Comparison of ENCODE assay signal across 8 cellular contexts in the genomic region with DNA sequence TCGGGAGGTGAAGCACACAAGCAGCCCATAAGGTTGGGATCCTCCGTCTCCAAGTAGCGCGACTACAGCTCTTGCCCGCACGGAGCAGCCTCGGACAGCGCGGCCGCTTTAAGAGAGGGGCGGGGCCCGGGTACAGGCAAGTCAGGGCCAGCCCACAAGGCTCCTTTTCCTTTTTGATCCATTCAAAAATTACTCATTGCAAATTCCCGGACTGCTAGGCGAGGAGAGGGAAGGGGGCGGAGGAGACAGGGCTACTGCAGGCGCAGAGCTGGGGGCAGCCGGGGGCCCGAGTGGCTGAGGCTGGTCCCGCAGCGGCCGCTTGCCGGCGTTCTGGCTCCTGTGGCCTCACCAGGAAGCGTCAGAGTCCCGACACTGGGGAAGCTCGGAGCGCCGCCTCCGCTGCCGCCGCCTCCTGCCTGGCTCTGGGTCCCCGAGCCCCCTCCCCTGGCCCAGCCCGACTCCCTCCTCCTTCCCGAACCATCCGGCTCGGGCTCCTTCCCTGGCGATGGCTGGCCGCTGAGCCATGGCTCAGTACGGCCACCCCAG. TPM values are rescaled to one million over a fixed set of nuclear protein-coding genes. Genes with fewer than 3 reads are reported as not detected.
DNase-seq lines count a peak whose midpoint lies in the region; ATAC-seq and TF ChIP-seq lines count a peak whose summit lies in the region.

A gene with protein sequence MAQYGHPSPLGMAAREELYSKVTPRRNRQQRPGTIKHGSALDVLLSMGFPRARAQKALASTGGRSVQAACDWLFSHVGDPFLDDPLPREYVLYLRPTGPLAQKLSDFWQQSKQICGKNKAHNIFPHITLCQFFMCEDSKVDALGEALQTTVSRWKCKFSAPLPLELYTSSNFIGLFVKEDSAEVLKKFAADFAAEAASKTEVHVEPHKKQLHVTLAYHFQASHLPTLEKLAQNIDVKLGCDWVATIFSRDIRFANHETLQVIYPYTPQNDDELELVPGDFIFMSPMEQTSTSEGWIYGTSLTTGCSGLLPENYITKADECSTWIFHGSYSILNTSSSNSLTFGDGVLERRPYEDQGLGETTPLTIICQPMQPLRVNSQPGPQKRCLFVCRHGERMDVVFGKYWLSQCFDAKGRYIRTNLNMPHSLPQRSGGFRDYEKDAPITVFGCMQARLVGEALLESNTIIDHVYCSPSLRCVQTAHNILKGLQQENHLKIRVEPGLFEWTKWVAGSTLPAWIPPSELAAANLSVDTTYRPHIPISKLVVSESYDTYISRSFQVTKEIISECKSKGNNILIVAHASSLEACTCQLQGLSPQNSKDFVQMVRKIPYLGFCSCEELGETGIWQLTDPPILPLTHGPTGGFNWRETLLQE (plus strand): TSS at position 196 of the 546 bp plus-strand sequence. CDS start 328 bp downstream, at position 524.

- peak within 1 kb of the TSS; percentile 85 for H3K4me3 ChIP-seq in adipocyte (ENCODE audit: low read length)
- H3K4me3 ChIP-seq in thyroid gland (replicated peaks in 1 of 3): peak within 1 kb of the TSS; percentile 64 to 88 (median 66)

- peak; percentile 33 for TF ChIP-seq CTCF in osteocyte (IDR thresholded peaks at IDR 0.05)
- peak in 2 of 6 experiments; percentile 12 to 14 for TF ChIP-seq CTCF in thyroid gland (IDR thresholded peaks at IDR 0.05)

- intact Hi-C loops in Right ventricle myocardium superior (cut with DNase I) (no loop called here), thyroid gland (cut with DNase I) (no loop called here)

- H3K27ac Mint-ChIP-seq in osteocyte (ENCODE audit: unreplicated experiment): peak within 1 kb of the TSS; percentile 95

- peak within 1 kb of the TSS; percentile 67 to 94 (median 87) for H3K27ac ChIP-seq in thyroid gland

- peak within 1 kb of the TSS; percentile 99 for H3K4me3 Mint-ChIP-seq in osteocyte (ENCODE audit: unreplicated experiment)

- H3K9me3 ChIP-seq in adipocyte (ENCODE audit: control insufficient read depth, low read length): no peaks in the 10 kb centered on the region
- H3K9me3 ChIP-seq in thyroid gland: no peaks in the 10 kb centered on the region

- no peaks in the 10 kb centered on the region for H3K9me3 Mint-ChIP-seq in osteocyte (ENCODE audit: unreplicated experiment)

- H3K4me1 ChIP-seq in adipocyte (ENCODE audit: control insufficient read depth, insufficient read depth, low read length): peaks cover 19% of the 10 kb centered on the region
- H3K4me1 ChIP-seq in thyroid gland: peaks cover 11 to 24% of the 10 kb centered on the region in 2 donors

- peak; percentile 80 for DNase-seq in DMS79 treated with DMSO at 0.1 percent for 48 hours (lab: John Stamatoyannopoulos, UW)
- DNase-seq in T follicular helper cell (ENCODE audit: low read depth): peak; percentile 41
- peak; percentile 93 for DNase-seq in adipocyte (ENCODE audit: low read depth)
- peak; percentile 87 for DNase-seq in Right ventricle myocardium superior
- DNase-seq in osteocyte (ENCODE audit: extremely low spot score, unreplicated experiment): no peak
- peak; percentile 80 to 83 for DNase-seq in thyroid gland

- TF ChIP-seq RAD21 in Ishikawa (IDR thresholded peaks at IDR 0.05; ENCODE audit: low read depth): no peak

- H3K36me3 Mint-ChIP-seq in osteocyte (ENCODE audit: unreplicated experiment): no peaks in the 10 kb centered on the region

- H3K27me3 Mint-ChIP-seq in osteocyte (ENCODE audit: unreplicated experiment): no peaks in the 10 kb centered on the region

- TF ChIP-seq POLR2A in thyroid gland (IDR thresholded peaks at IDR 0.05): peak in 1 of 2 donors; percentile 54

- peaks cover 43% of the 10 kb centered on the region for H3K4me1 Mint-ChIP-seq in osteocyte (ENCODE audit: unreplicated experiment)

- 1 to 2% methylated on average over 14 to 18 of the region's 39 CpGs for WGBS in thyroid gland, 2 donors

- H3K27me3 ChIP-seq in adipocyte (replicated peaks; ENCODE audit: control insufficient read depth, insufficient read depth, low read length) (no peaks in the 10 kb centered on the region), thyroid gland (no peaks in the 10 kb centered on the region)

- H3K9ac ChIP-seq in adipocyte (ENCODE audit: low read length): peak within 1 kb of the TSS; percentile 87

- H3K36me3 ChIP-seq in adipocyte (ENCODE audit: control insufficient read depth, insufficient read depth, low read length, severe bottlenecking) (no peaks in the 10 kb centered on the region), thyroid gland (no peaks in the 10 kb centered on the region)

- TF ChIP-seq EP300 in Ishikawa (IDR thresholded peaks at IDR 0.05; ENCODE audit: borderline replicate concordance): no peak; the same call in 1 of the 2 replicates

- peak; percentile 82 for ATAC-seq in GM21619 (IDR thresholded peaks at IDR 0.05; ENCODE audit: unreplicated experiment)
- ATAC-seq in Right ventricle myocardium superior (ENCODE audit: poor library complexity): peak; percentile 94

TF ChIP-seq in Ishikawa, 13 proteins besides CTCF, POLR2A, EP300 and RAD21:
- TF ChIP-seq TCF12 (IDR thresholded peaks at IDR 0.05; ENCODE audit: low read depth) (peak; percentile 48; the same call in 1 of the 2 replicates), CREB1 (IDR thresholded peaks at IDR 0.05; ENCODE audit: low read depth) (no peak), TEAD4 (IDR thresholded peaks at IDR 0.05) (peak; percentile 52), YY1 (IDR thresholded peaks at IDR 0.05; ENCODE audit: low read depth) (no peak), EGR1 (IDR thresholded peaks at IDR 0.05) (peak; percentile 3; the same call in 1 of the 2 replicates), TAF1 (IDR thresholded peaks at IDR 0.05; ENCODE audit: low read depth) (peak; percentile 65; the same call in 1 of the 2 replicates), ZBTB7A (IDR thresholded peaks at IDR 0.05; ENCODE audit: low read depth) (peak; percentile 76), CEBPB (IDR thresholded peaks at IDR 0.05) (no peak), NFIC (IDR thresholded peaks at IDR 0.05) (no peak), FOXM1 (IDR thresholded peaks at IDR 0.05; ENCODE audit: borderline replicate concordance, low read depth) (no peak)
- TF ChIP-seq, protein P1, sequence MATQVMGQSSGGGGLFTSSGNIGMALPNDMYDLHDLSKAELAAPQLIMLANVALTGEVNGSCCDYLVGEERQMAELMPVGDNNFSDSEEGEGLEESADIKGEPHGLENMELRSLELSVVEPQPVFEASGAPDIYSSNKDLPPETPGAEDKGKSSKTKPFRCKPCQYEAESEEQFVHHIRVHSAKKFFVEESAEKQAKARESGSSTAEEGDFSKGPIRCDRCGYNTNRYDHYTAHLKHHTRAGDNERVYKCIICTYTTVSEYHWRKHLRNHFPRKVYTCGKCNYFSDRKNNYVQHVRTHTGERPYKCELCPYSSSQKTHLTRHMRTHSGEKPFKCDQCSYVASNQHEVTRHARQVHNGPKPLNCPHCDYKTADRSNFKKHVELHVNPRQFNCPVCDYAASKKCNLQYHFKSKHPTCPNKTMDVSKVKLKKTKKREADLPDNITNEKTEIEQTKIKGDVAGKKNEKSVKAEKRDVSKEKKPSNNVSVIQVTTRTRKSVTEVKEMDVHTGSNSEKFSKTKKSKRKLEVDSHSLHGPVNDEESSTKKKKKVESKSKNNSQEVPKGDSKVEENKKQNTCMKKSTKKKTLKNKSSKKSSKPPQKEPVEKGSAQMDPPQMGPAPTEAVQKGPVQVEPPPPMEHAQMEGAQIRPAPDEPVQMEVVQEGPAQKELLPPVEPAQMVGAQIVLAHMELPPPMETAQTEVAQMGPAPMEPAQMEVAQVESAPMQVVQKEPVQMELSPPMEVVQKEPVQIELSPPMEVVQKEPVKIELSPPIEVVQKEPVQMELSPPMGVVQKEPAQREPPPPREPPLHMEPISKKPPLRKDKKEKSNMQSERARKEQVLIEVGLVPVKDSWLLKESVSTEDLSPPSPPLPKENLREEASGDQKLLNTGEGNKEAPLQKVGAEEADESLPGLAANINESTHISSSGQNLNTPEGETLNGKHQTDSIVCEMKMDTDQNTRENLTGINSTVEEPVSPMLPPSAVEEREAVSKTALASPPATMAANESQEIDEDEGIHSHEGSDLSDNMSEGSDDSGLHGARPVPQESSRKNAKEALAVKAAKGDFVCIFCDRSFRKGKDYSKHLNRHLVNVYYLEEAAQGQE (IDR thresholded peaks at IDR 0.05; ENCODE audit: low read depth): no peak
- TF ChIP-seq, protein P2, sequence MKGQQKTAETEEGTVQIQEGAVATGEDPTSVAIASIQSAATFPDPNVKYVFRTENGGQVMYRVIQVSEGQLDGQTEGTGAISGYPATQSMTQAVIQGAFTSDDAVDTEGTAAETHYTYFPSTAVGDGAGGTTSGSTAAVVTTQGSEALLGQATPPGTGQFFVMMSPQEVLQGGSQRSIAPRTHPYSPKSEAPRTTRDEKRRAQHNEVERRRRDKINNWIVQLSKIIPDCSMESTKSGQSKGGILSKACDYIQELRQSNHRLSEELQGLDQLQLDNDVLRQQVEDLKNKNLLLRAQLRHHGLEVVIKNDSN (IDR thresholded peaks at IDR 0.05): no peak
- TF ChIP-seq, protein P3, sequence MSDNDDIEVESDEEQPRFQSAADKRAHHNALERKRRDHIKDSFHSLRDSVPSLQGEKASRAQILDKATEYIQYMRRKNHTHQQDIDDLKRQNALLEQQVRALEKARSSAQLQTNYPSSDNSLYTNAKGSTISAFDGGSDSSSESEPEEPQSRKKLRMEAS (IDR thresholded peaks at IDR 0.05): no peak

RNA-seq across cellular contexts. Expression of the gene that starts here (rescaled TPM):
- total RNA-seq in Right ventricle myocardium superior: 2.5 TPM
- total RNA-seq in osteocyte: 40.9 and 43.5 TPM in 2 replicates
- total RNA-seq in thyroid gland: 10 to 100 TPM in 2 of 4 donors, 1 to 10 TPM in 2; 4.3 to 16.6 (median 9.1) TPM
